26 cellular contexts compared by ENCODE assay signal in genomic region chr4:146054676-146055075, GRCh38.
DNase-seq lines count a peak whose midpoint lies in the region; ATAC-seq, FAIRE-seq and TF ChIP-seq lines count a peak whose summit lies in the region.
"Had no signal": no experiment of that assay in that cellular context is flagged by ENCODE, and none has a peak within 500 bp of the region (broad histone marks: within the 10 kb centered on the region; RNA-seq: fewer than 3 reads in every experiment).

No MANE protein-coding gene starts in this region.

- H3K36me3 Mint-ChIP-seq in H9 (ENCODE audit: insufficient read depth in 1 of 3, low read depth in 3 of 3) = no peaks in the 10 kb centered on the region; a peak in 1 of 7 replicates
- H3K36me3 Mint-ChIP-seq: activated naive CD8-positive, alpha-beta T cell had no signal

- no peaks in the 10 kb centered on the region for H4K20me1 ChIP-seq in DOHH2 (ENCODE audit: control insufficient read depth, insufficient read depth, low read depth, low read length)
- no peaks in the 10 kb centered on the region for H4K20me1 ChIP-seq in H9 (ENCODE audit: control insufficient read depth, insufficient read depth, insufficient read length)
- H4K20me1 ChIP-seq: BLaER1 treated with 17β-estradiol and CSF1 and Interleukin-3, amounts not matched to agents 10 nM and 100 nM had no signal

- H3K56ac ChIP-seq in H9 (ENCODE audit: insufficient read length, low read depth, low read length) = no peak overlapping the region

- H3K4me2 ChIP-seq in DOHH2 (ENCODE audit: low read length) = peak overlapping the region; percentile 18
- no peak overlapping the region for H3K4me2 ChIP-seq in H9 (ENCODE audit: insufficient read depth, insufficient read length, low read length)
- H3K4me2 ChIP-seq: BLaER1 treated with 17β-estradiol and CSF1 and Interleukin-3, amounts not matched to agents 10 nM and 100 nM; KMS-11 had no signal

- no peaks in the 10 kb centered on the region for H3K79me1 ChIP-seq in H9 (ENCODE audit: insufficient read depth, low read depth, low read length, poor library complexity, severe bottlenecking)

- H3K9me3 Mint-ChIP-seq in H9 = no peaks in the 10 kb centered on the region
- H3K9me3 Mint-ChIP-seq: activated T-helper 17 cell treated with anti-CD3 and anti-CD28 coated beads, Interleukin-2, amount 50 U/mL, for 72 hours; nephron progenitor cell had no signal

- no peak overlapping the region for H2BK20ac ChIP-seq in H9 (ENCODE audit: low read depth, low read length, poor library complexity, severe bottlenecking)

- H3K27ac Mint-ChIP-seq in H9 = 0 out of 7 replicates have a peak overlapping the region, but pooled peaks of 1 of the 3 experiments have one; percentile 19
- H3K27ac Mint-ChIP-seq: activated naive CD8-positive, alpha-beta T cell; activated T-helper 17 cell treated with anti-CD3 and anti-CD28 coated beads, Interleukin-2, amount 50 U/mL, for 72 hours; nephron progenitor cell had no signal

- no peak overlapping the region for H2AFZ ChIP-seq in H9 (ENCODE audit: low read length)

- peaks cover 12 to 17% of the 10 kb centered on the region in 2 experiments for H3K4me1 Mint-ChIP-seq in H9
- H3K4me1 Mint-ChIP-seq: activated T-helper 17 cell treated with anti-CD3 and anti-CD28 coated beads, Interleukin-2, amount 50 U/mL, for 72 hours; nephron progenitor cell had no signal

- H4K8ac ChIP-seq in H9 (replicated peaks; ENCODE audit: insufficient read length, low read depth, low read length) = no peak overlapping the region

- H2AK5ac ChIP-seq in H9 (ENCODE audit: insufficient read length, low read length) = no peak overlapping the region

- no peak overlapping the region for H2BK5ac ChIP-seq in H9 (ENCODE audit: insufficient read length, low read length)

- H3K9ac ChIP-seq in H9 (ENCODE audit: extremely low read depth, insufficient read length, low read length) = no peak overlapping the region
- H3K9ac ChIP-seq: BLaER1 treated with 17β-estradiol and CSF1 and Interleukin-3, amounts not matched to agents 10 nM and 100 nM; KMS-11 had no signal

- no peak overlapping the region for H4K91ac ChIP-seq in H9 (ENCODE audit: insufficient read length, low read depth, low read length)

- no peak for TF ChIP-seq POLR2A in adrenal gland (IDR thresholded peaks at IDR 0.05)

- no peak overlapping the region for H3T11ph ChIP-seq in H9 (ENCODE audit: low read length)

- ATAC-seq in GM18867 (IDR thresholded peaks at IDR 0.05; ENCODE audit: unreplicated experiment) (peak; percentile 25), HG03439 (IDR thresholded peaks at IDR 0.05; ENCODE audit: unreplicated experiment) (peak; percentile 45), HG03280 (IDR thresholded peaks at IDR 0.05; ENCODE audit: unreplicated experiment) (no peak), GM21825 (IDR thresholded peaks at IDR 0.05; ENCODE audit: unreplicated experiment) (no peak)
- ATAC-seq: gastrocnemius medialis, mucosa of descending colon, sciatic nerve, upper lobe of right lung had no signal

- no peaks in the 10 kb centered on the region for H3K27me3 ChIP-seq in DOHH2 (ENCODE audit: control insufficient read depth, low read length)
- H3K27me3 ChIP-seq in bronchial epithelial cell (ENCODE audit: control insufficient read depth, insufficient read depth, low read length) = peaks cover 2% of the 10 kb centered on the region
- no peaks in the 10 kb centered on the region for H3K27me3 ChIP-seq in H9 (ENCODE audit: insufficient read depth, low read length)
- no peaks in the 10 kb centered on the region for H3K27me3 ChIP-seq in adrenal gland
- H3K27me3 ChIP-seq: BLaER1 treated with 17β-estradiol and CSF1 and Interleukin-3, amounts not matched to agents 10 nM and 100 nM; gastrocnemius medialis; SJSA1; upper lobe of right lung had no signal

- no peak overlapping the region for H3K18ac ChIP-seq in H9 (ENCODE audit: insufficient read length, low read depth, low read length)

- no peak overlapping the region for H4K5ac ChIP-seq in H9 (ENCODE audit: insufficient read length, low read depth, low read length)

- H3K27ac ChIP-seq in DOHH2 (ENCODE audit: low read depth, low read length) = no peak overlapping the region; the same call in 1 of the 2 replicates
- no peak overlapping the region for H3K27ac ChIP-seq in H9 (ENCODE audit: insufficient read length, low read depth, low read length)
- H3K27ac ChIP-seq in adrenal gland = no peak overlapping the region
- H3K27ac ChIP-seq: BLaER1 treated with 17β-estradiol and CSF1 and Interleukin-3, amounts not matched to agents 10 nM and 100 nM; gastrocnemius medialis; KMS-11; SJSA1; upper lobe of right lung had no signal

- H3F3A ChIP-seq in DOHH2 (ENCODE audit: control insufficient read depth, insufficient read depth) = peaks cover 31% of the 10 kb centered on the region

- H3K79me2 ChIP-seq in DOHH2 (ENCODE audit: control insufficient read depth, low read length) = peaks cover 22% of the 10 kb centered on the region
- no peaks in the 10 kb centered on the region for H3K79me2 ChIP-seq in H9 (ENCODE audit: insufficient read depth, low read length)

- H3K27me3 Mint-ChIP-seq in H9 (ENCODE audit: low read depth) = no peaks in the 10 kb centered on the region
- H3K27me3 Mint-ChIP-seq: activated naive CD8-positive, alpha-beta T cell had no signal

- no peaks in the 10 kb centered on the region for H3K9me2 ChIP-seq in DOHH2 (replicated peaks; ENCODE audit: control insufficient read depth, low read length)

- intact Hi-C loops in adrenal gland (cut with DNase I) = no loop called here

- no peak overlapping the region for H2BK12ac ChIP-seq in H9 (ENCODE audit: insufficient read length, low read depth, low read length)

- H3K4me3 ChIP-seq in DOHH2 (ENCODE audit: low read length) = no peak overlapping the region
- no peak overlapping the region for H3K4me3 ChIP-seq in bronchial epithelial cell (ENCODE audit: low read depth, low read length)
- H3K4me3 ChIP-seq in adrenal gland = no peak overlapping the region
- H3K4me3 ChIP-seq: BLaER1 treated with 17β-estradiol and CSF1 and Interleukin-3, amounts not matched to agents 10 nM and 100 nM; gastrocnemius medialis; mucosa of descending colon; SJSA1; upper lobe of right lung had no signal

- peak; percentile 32 for FAIRE-seq in bronchial epithelial cell (lab: Jason Lieb, UNC)
- FAIRE-seq: HTR-8/SVneo, RCC 7860 had no signal

- H3K4me3 Mint-ChIP-seq in H9 = no peak overlapping the region
- H3K4me3 Mint-ChIP-seq: activated naive CD8-positive, alpha-beta T cell; activated T-helper 17 cell treated with anti-CD3 and anti-CD28 coated beads, Interleukin-2, amount 50 U/mL, for 72 hours; nephron progenitor cell had no signal

- peaks cover 60% of the 10 kb centered on the region for H3K36me3 ChIP-seq in DOHH2 (ENCODE audit: control insufficient read depth, low read length)
- no peaks in the 10 kb centered on the region for H3K36me3 ChIP-seq in bronchial epithelial cell (ENCODE audit: control insufficient read depth, insufficient read depth, low read length)
- no peaks in the 10 kb centered on the region for H3K36me3 ChIP-seq in adrenal gland (replicated peaks in 1 of 2)
- H3K36me3 ChIP-seq: BLaER1 treated with 17β-estradiol and CSF1 and Interleukin-3, amounts not matched to agents 10 nM and 100 nM; gastrocnemius medialis; SJSA1; upper lobe of right lung had no signal

- H3K4me1 ChIP-seq in DOHH2 (ENCODE audit: control insufficient read depth, low read length) (peaks cover 100% of the 10 kb centered on the region), H9 (ENCODE audit: insufficient read depth, low read length) (no peaks in the 10 kb centered on the region), adrenal gland (replicated peaks in 1 of 2) (no peaks in the 10 kb centered on the region)
- H3K4me1 ChIP-seq: gastrocnemius medialis, upper lobe of right lung had no signal

- H3K4ac ChIP-seq in H9 (ENCODE audit: low read depth, low read length) = no peak overlapping the region

- H3K23ac ChIP-seq in H9 (ENCODE audit: insufficient read length, low read depth, low read length) = no peak overlapping the region

- H3K9me3 ChIP-seq in DOHH2 (ENCODE audit: control insufficient read depth, insufficient read depth, low read length) = peaks cover 13% of the 10 kb centered on the region; the same call in 1 of the 2 replicates
- no peaks in the 10 kb centered on the region for H3K9me3 ChIP-seq in H9 (ENCODE audit: control insufficient read depth, low read depth, low read length)
- no peaks in the 10 kb centered on the region for H3K9me3 ChIP-seq in adrenal gland (replicated peaks in 1 of 3)
- H3K9me3 ChIP-seq: BLaER1 treated with 17β-estradiol and CSF1 and Interleukin-3, amounts not matched to agents 10 nM and 100 nM; gastrocnemius medialis; mucosa of descending colon; SJSA1; upper lobe of right lung had no signal

- DNase-seq in bronchial epithelial cell (ENCODE audit: low read depth) = peak; percentile 64
- DNase-seq in H9 = no peak
- DNase-seq in adrenal gland = no peak
- DNase-seq: activated CD4-positive, alpha-beta T cell treated with anti-CD3 and anti-CD28 coated beads for 48 hours; effector CD4-positive, alpha-beta T cell; gastrocnemius medialis; hippocampal formation; mucosa of descending colon; NCI-H187; NCI-H82; nephron progenitor cell; posterior cingulate gyrus; upper lobe of right lung had no signal

- H2BK15ac ChIP-seq in H9 (ENCODE audit: low read depth, low read length) = no peak overlapping the region

- H3K23me2 ChIP-seq in H9 (ENCODE audit: insufficient read length, low read depth, low read length, poor library complexity, severe bottlenecking) = no peaks in the 10 kb centered on the region

- H2BK120ac ChIP-seq in H9 (ENCODE audit: low read depth, low read length, poor library complexity, severe bottlenecking) = no peak overlapping the region

- TF ChIP-seq CTCF in DOHH2 (IDR thresholded peaks at IDR 0.05; ENCODE audit: low read depth, low read length, poor library complexity, severe bottlenecking) = no peak
- no peak for TF ChIP-seq CTCF in bronchial epithelial cell (IDR thresholded peaks at IDR 0.05; ENCODE audit: insufficient read depth, low read length, severe bottlenecking)
- TF ChIP-seq CTCF in H9 (conservative IDR thresholded peaks at IDR 0.05) = no peak
- no peak for TF ChIP-seq CTCF in adrenal gland (IDR thresholded peaks at IDR 0.05)

- no peak overlapping the region for H3K14ac ChIP-seq in H9 (ENCODE audit: insufficient read depth, low read length)

Comparison
In these comparisons a context has a peak if more than half of its experiments do, and no peak if none do; other contexts are left out.
1. ATAC-seq: peak in GM18867 (single experiment) and HG03439 (single experiment); none in HG03280 (single experiment) and GM21825 (single experiment).